8 cellular contexts compared by ENCODE assay signal in the genomic region with DNA sequence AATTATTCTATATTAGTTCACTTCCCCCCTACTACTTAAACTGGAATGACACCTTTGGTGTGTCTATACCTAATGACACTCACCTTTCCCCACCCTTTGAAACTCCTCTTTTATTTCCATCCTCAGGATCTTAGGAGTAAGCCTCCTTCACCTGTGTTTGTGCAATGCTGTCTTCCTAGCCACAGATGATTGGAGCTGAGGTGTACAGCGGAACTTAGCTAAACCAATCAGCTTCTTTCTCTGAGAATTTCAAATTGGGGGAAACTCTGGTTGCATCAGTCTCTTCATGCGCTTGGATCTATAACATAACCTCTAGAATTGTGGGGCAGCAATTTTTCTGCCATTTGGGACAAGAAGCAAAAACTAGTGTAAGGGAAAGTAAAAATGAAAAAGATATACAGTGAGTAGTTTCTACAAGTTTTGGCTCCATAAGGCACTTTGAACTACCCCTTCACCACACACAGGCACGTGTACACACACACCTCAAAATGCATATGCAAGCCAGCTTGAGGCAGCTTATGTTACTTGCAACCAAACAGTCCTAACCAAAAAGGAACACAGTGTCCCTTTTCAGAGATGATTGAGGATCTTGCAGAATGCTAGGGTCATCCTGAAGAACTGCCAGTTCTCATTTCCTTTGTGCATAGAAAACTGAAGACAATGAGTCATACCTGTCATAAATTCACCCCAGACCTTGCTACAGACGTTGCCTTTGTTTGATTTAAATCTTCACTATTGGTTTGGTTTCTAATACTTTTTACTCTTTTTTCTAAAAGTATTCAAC. TPM values are rescaled to one million over a fixed set of nuclear protein-coding genes. Genes with fewer than 3 reads are reported as not detected.
DNase-seq lines count a peak whose midpoint lies in the region; ATAC-seq and TF ChIP-seq lines count a peak whose summit lies in the region.

No MANE protein-coding gene starts in this region.

- no peaks in the 10 kb centered on the region; the same call in 1 of the 2 replicates for H3K9me3 ChIP-seq in SJSA1 (replicated peaks)
- H3K9me3 ChIP-seq in lung (ENCODE audit: control insufficient read depth in 2 of 2, insufficient read depth in 1 of 2, low read length in 1 of 2) = peaks cover 0 to 3% of the 10 kb centered on the region in 2 donors

- no peaks in the 10 kb centered on the region for H3K27me3 ChIP-seq in SJSA1 (replicated peaks)
- no peaks in the 10 kb centered on the region for H3K27me3 ChIP-seq in lung (ENCODE audit: control insufficient read depth, insufficient read depth)

- TF ChIP-seq CTCF in lung (IDR thresholded peaks at IDR 0.05; ENCODE audit: control extremely low read depth, extremely low read depth) = no peak

- DNase-seq in SJSA1 (ENCODE audit: low read depth in 1 of 2, low spot score in 2 of 2) (peak in 1 of 2 experiments; percentile 68), lung (ENCODE audit: low spot score) (no peak), germinal center (ENCODE audit: low spot score) (no peak), NCI-H82 treated with DMSO at 0.1 percent for 48 hours (lab: John Stamatoyannopoulos, UW; ENCODE audit: unreplicated experiment) (no peak), putamen (ENCODE audit: low spot score) (no peak)
- no peak for DNase-seq in stimulated activated CD4-positive, alpha-beta T cell treated with anti-CD3 and anti-CD28 coated beads, Interleukin-15, amount 100 ng/mL, for 24 hours

- WGBS in lung, 2 donors = 31 to 59% methylated on average over 4 of the region's 4 CpGs

- peaks cover 54% of the 10 kb centered on the region for H3K4me1 ChIP-seq in SJSA1 (replicated peaks)
- H3K4me1 ChIP-seq in lung (ENCODE audit: control insufficient read depth in 2 of 2, insufficient read depth in 2 of 2, low read length in 2 of 2) = no peaks in the 10 kb centered on the region

- H3K36me3 ChIP-seq in SJSA1 (no peaks in the 10 kb centered on the region), lung (ENCODE audit: control insufficient read depth in 2 of 2, insufficient read depth in 2 of 2, low read length in 2 of 2) (no peaks in the 10 kb centered on the region)

- ATAC-seq in GM18520 (IDR thresholded peaks at IDR 0.05; ENCODE audit: unreplicated experiment) (peak; percentile 61), HG02885 (IDR thresholded peaks at IDR 0.05; ENCODE audit: poor library complexity, unreplicated experiment) (peak; percentile 82), lung (ENCODE audit: insufficient read depth, low FRiP score) (peak; percentile 73)

- H3K4me3 ChIP-seq in SJSA1 (no peak overlapping the region), lung (no peak overlapping the region)

- H3K27ac ChIP-seq in SJSA1 = 0 out of 2 replicates have a peak overlapping the region, but pooled peaks have one; percentile 23
- H3K27ac ChIP-seq in lung (ENCODE audit: low read depth in 1 of 2, low read length in 1 of 2) = no peak overlapping the region

RNA-seq across cellular contexts. Expression of gene LDLRAD3, which starts 36.0 kb away (rescaled TPM):
- 4.1 and 5.8 TPM in 2 replicates for total RNA-seq in SJSA1 (2014; rRNA removed; shearing (Covaris generic))
- total RNA-seq in lung = 10 to 100 TPM in 1 of 2 donors, 1 to 10 TPM in 1; 9.7 to 10.1 TPM
- 10 to 100 TPM in 1 of 2 donors, 1 to 10 TPM in 1; 2.2 to 14.3 TPM for polyA plus RNA-seq in lung
